8 cellular contexts compared by ENCODE assay signal in the genomic region with DNA sequence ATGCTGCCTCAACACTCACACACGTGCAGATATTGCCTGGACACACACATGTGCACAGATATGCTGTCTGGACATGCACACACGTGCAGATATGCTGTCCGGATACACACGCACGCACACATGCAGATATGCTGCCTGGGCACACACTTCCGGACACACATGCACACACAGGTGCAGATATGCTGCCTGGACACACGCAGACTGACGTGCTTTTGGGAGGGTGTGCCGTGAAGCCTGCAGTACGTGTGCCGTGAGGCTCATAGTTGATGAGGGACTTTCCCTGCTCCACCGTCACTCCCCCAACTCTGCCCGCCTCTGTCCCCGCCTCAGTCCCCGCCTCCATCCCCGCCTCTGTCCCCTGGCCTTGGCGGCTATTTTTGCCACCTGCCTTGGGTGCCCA. TPM values are rescaled to one million over a fixed set of nuclear protein-coding genes. Genes with fewer than 3 reads are reported as not detected.
DNase-seq lines count a peak whose midpoint lies in the region; ATAC-seq and TF ChIP-seq lines count a peak whose summit lies in the region.

No MANE protein-coding gene starts in this region.

- H3K27me3 ChIP-seq in stomach: peaks cover 0 to 30% (median 0%) of the 10 kb centered on the region in 3 donors
- peaks cover 0 to 6% (median 0%) of the 10 kb centered on the region in 45 donors for H3K27me3 ChIP-seq in dorsolateral prefrontal cortex

- H3K9me3 ChIP-seq in HEK293 (ENCODE audit: control insufficient read depth, insufficient read depth, low read depth, low read length) (no peaks in the 10 kb centered on the region), stomach (no peaks in the 10 kb centered on the region)

- CTCF ChIA-PET in HEK293 (lab: Yijun Ruan, JAX): no interaction called here

- intact Hi-C loops in stomach (cut with DNase I; ENCODE audit: low total_unique reads): no loop called here
- intact Hi-C loops in dorsolateral prefrontal cortex (cut with DNase I): no loop called here

- POLR2A ChIA-PET in HEK293 (lab: Yijun Ruan, JAX): no interaction called here

- peak; percentile 22 for DNase-seq in SK-MEL-5 (ENCODE audit: low read depth, low spot score)
- DNase-seq in stomach: peak; percentile 68
- no peak for DNase-seq in osteocyte (ENCODE audit: extremely low spot score, unreplicated experiment)
- no peak for DNase-seq in SK-N-DZ (ENCODE audit: low spot score)
- no peak for DNase-seq in dorsolateral prefrontal cortex

- no peak overlapping the region for H3K4me3 ChIP-seq in HEK293 (ENCODE audit: low read depth, low read length)
- no peak overlapping the region for H3K4me3 ChIP-seq in stomach
- H3K4me3 ChIP-seq in dorsolateral prefrontal cortex: no peak overlapping the region

- H3K4me1 Mint-ChIP-seq in osteocyte (ENCODE audit: unreplicated experiment): peaks cover 8% of the 10 kb centered on the region

- no peak overlapping the region for H3K27ac Mint-ChIP-seq in osteocyte (ENCODE audit: unreplicated experiment)

- in situ Hi-C loops in SK-MEL-5 (cut with HindIII; ENCODE audit: low pct_unique_long_range_greater_than_20kb, low sequenced_read_pairs): no loop called here

- no peaks in the 10 kb centered on the region for H3K9me3 Mint-ChIP-seq in osteocyte (ENCODE audit: unreplicated experiment)

- H3K36me3 ChIP-seq in HEK293 (ENCODE audit: control insufficient read depth in 2 of 2, insufficient read depth in 1 of 2, low read length in 2 of 2): peaks cover 0 to 21% of the 10 kb centered on the region in 2 experiments; a peak in 1 of 3 replicates
- H3K36me3 ChIP-seq in stomach: peaks cover 7 to 40% (median 36%) of the 10 kb centered on the region in 4 donors

- H3K36me3 Mint-ChIP-seq in osteocyte (ENCODE audit: unreplicated experiment): peaks cover 4% of the 10 kb centered on the region

- no peaks in the 10 kb centered on the region for H3K27me3 Mint-ChIP-seq in osteocyte (ENCODE audit: unreplicated experiment)

- no peak for TF ChIP-seq EP300 in stomach (IDR thresholded peaks at IDR 0.05)

- TF ChIP-seq CTCF in HEK293 (tag by site-specific recombination; IDR thresholded peaks at IDR 0.05): no peak
- TF ChIP-seq CTCF in stomach (IDR thresholded peaks at IDR 0.05): no peak
- TF ChIP-seq CTCF in osteocyte (IDR thresholded peaks at IDR 0.05): no peak
- TF ChIP-seq CTCF in dorsolateral prefrontal cortex (IDR thresholded peaks at IDR 0.05 in 54 of 56, conservative IDR thresholded peaks at IDR 0.05 in 2 of 56; ENCODE audit: low read depth in 1 of 56, partially characterized antibody in 56 of 56): no peak

- no peak overlapping the region for H3K4me3 Mint-ChIP-seq in osteocyte (ENCODE audit: unreplicated experiment)

- no peak overlapping the region for H3K27ac ChIP-seq in HEK293 (ENCODE audit: extremely low read depth, low read depth, low read length)
- H3K27ac ChIP-seq in stomach: no peak overlapping the region
- no peak overlapping the region for H3K27ac ChIP-seq in dorsolateral prefrontal cortex

- no peak for TF ChIP-seq POLR2A in stomach (IDR thresholded peaks at IDR 0.05)

- H3K4me1 ChIP-seq in HEK293 (ENCODE audit: control insufficient read depth, insufficient read depth, low read length) (no peaks in the 10 kb centered on the region), stomach (peaks cover 6 to 49% (median 28%) of the 10 kb centered on the region in 4 donors)

- 31 to 55% (median 36%) methylated on average over 17 of the region's 17 CpGs for WGBS in stomach, 5 donors

- peak; percentile 45 for ATAC-seq in GM18508 (IDR thresholded peaks at IDR 0.05; ENCODE audit: insufficient read depth, unreplicated experiment)
- ATAC-seq in esophagus mucosa: peak; percentile 73

TF ChIP-seq in HEK293, 187 proteins besides CTCF, POLR2A, EP300 and RAD21 (continues in another document):
- no peak for TF ChIP-seq ZBTB10 (tag by site-specific recombination; IDR thresholded peaks at IDR 0.05)
- 0 out of 2 replicates have a peak, but pooled peaks have one; percentile 21 for TF ChIP-seq KLF9 (tag by site-specific recombination; IDR thresholded peaks at IDR 0.05; ENCODE audit: low read depth)
- TF ChIP-seq ZSCAN4 (tag by site-specific recombination; IDR thresholded peaks at IDR 0.05): peak; percentile 71
- TF ChIP-seq ZNF600 (tag by site-specific recombination; IDR thresholded peaks at IDR 0.05): peak; percentile 25; the same call in 1 of the 2 replicates
- TF ChIP-seq ZNF473 (tag by site-specific recombination; IDR thresholded peaks at IDR 0.05): no peak
- 0 out of 2 replicates have a peak, but pooled peaks have one; percentile 23 for TF ChIP-seq ZNF341 (tag by site-specific recombination; IDR thresholded peaks at IDR 0.05; ENCODE audit: low read depth)

RNA-seq across cellular contexts. Expression of gene FGFRL1, which starts 14.7 kb away (rescaled TPM):
- total RNA-seq in SK-MEL-5 (2014; rRNA removed; shearing (Covaris generic)): 4.8 and 6.6 TPM in 2 replicates
- polyA plus RNA-seq in SK-MEL-5 (2015; cell fraction: cytosol; rRNA removed): 24.0 and 35.6 TPM in 2 replicates
- polyA plus RNA-seq in SK-MEL-5 (2015; cell fraction: nucleus; rRNA removed): 4.7 and 7.0 TPM in 2 replicates
- total RNA-seq in esophagus mucosa (2.2 TPM), stomach (10 to 100 TPM in 3 of 5 donors, 1 to 10 TPM in 2; 3.5 to 42.7 (median 19.6) TPM), osteocyte (56.9 and 59.8 TPM in 2 replicates), dorsolateral prefrontal cortex (100 to 1,000 TPM in 1 of 120 experiments, 10 to 100 TPM in 119; 18.7 to 109 (median 38.4) TPM)
- polyA plus RNA-seq in stomach: 10 to 100 TPM in 1 of 3 donors, 1 to 10 TPM in 2; 5.8 to 10.3 (median 9.2) TPM
- polyA plus RNA-seq in SK-N-DZ (2014; cell fraction: cytosol; rRNA removed): 9.9 and 11.8 TPM in 2 replicates
- polyA plus RNA-seq in SK-N-DZ (2014; cell fraction: nucleus; rRNA removed): 4.5 and 12.9 TPM in 2 replicates

RNA-seq across cellular contexts. Expression of gene SLC26A1, which starts 32.9 kb away (rescaled TPM):
- total RNA-seq in SK-MEL-5 (2014; rRNA removed; shearing (Covaris generic)): 0.37 TPM in 1 of 2 replicates, not detected in the other
- polyA plus RNA-seq in SK-MEL-5 (2015; cell fraction: cytosol; rRNA removed): 0.11 TPM in 1 of 2 replicates, not detected in the other
- polyA plus RNA-seq in SK-MEL-5 (2015; cell fraction: nucleus; rRNA removed): 0.99 and 1.4 TPM in 2 replicates
- total RNA-seq in esophagus mucosa (not detected), stomach (1 to 10 TPM in 2 of 5 donors, under 1 TPM in 1, not detected in 2; 0.18 to 5.8 (median 3.5) TPM), osteocyte (0.78 and 0.83 TPM in 2 replicates), dorsolateral prefrontal cortex (1 to 10 TPM in 104 of 120 experiments, under 1 TPM in 16; 0.53 to 4.6 (median 1.6) TPM)
- polyA plus RNA-seq in stomach: 1 to 10 TPM in 1 of 3 donors, under 1 TPM in 1, not detected in 1; 0.68 to 8.9 TPM
- not detected in 2 replicates for polyA plus RNA-seq in SK-N-DZ (2014; cell fraction: cytosol; rRNA removed)
- 1.5 TPM in 1 of 2 replicates, not detected in the other for polyA plus RNA-seq in SK-N-DZ (2014; cell fraction: nucleus; rRNA removed)

RNA-seq across cellular contexts. Expression of gene IDUA, which starts 39.3 kb away (rescaled TPM):
- 3.8 and 6.1 TPM in 2 replicates for total RNA-seq in SK-MEL-5 (2014; rRNA removed; shearing (Covaris generic))
- 12.5 and 14.7 TPM in 2 replicates for polyA plus RNA-seq in SK-MEL-5 (2015; cell fraction: cytosol; rRNA removed)
- polyA plus RNA-seq in SK-MEL-5 (2015; cell fraction: nucleus; rRNA removed): 165 and 181 TPM in 2 replicates
- 8.8 TPM for total RNA-seq in esophagus mucosa
- total RNA-seq in stomach: 100 to 1,000 TPM in 1 of 5 donors, 10 to 100 TPM in 3, 1 to 10 TPM in 1; 8.8 to 278 (median 92.4) TPM
- 10 to 100 TPM; 10.8 to 21.9 (median 15.4) TPM for polyA plus RNA-seq in stomach
- 58.0 and 67.8 TPM in 2 replicates for total RNA-seq in osteocyte
- 0.15 and 0.30 TPM in 2 replicates for polyA plus RNA-seq in SK-N-DZ (2014; cell fraction: cytosol; rRNA removed)
- polyA plus RNA-seq in SK-N-DZ (2014; cell fraction: nucleus; rRNA removed): 1.7 and 1.8 TPM in 2 replicates
- 10 to 100 TPM; 25.5 to 80.1 (median 43.3) TPM for total RNA-seq in dorsolateral prefrontal cortex

RNA-seq across cellular contexts. Expression of gene DGKQ, which starts 52.7 kb away (rescaled TPM):
- 12.6 and 12.9 TPM in 2 replicates for total RNA-seq in SK-MEL-5 (2014; rRNA removed; shearing (Covaris generic))
- polyA plus RNA-seq in SK-MEL-5 (2015; cell fraction: cytosol; rRNA removed): 16.3 and 19.8 TPM in 2 replicates
- polyA plus RNA-seq in SK-MEL-5 (2015; cell fraction: nucleus; rRNA removed): 61.5 and 72.3 TPM in 2 replicates
- total RNA-seq in esophagus mucosa: 12.0 TPM
- total RNA-seq in stomach: 100 to 1,000 TPM in 1 of 5 donors, 10 to 100 TPM in 1, 1 to 10 TPM in 3; 5.8 to 176 (median 8.8) TPM
- 1 to 10 TPM; 3.8 to 6.6 (median 5.4) TPM for polyA plus RNA-seq in stomach
- total RNA-seq in osteocyte: 17.9 and 18.5 TPM in 2 replicates
- polyA plus RNA-seq in SK-N-DZ (2014; cell fraction: cytosol; rRNA removed): 1.3 and 1.5 TPM in 2 replicates
- 11.1 and 12.0 TPM in 2 replicates for polyA plus RNA-seq in SK-N-DZ (2014; cell fraction: nucleus; rRNA removed)
- total RNA-seq in dorsolateral prefrontal cortex: 10 to 100 TPM; 13.3 to 31.8 (median 23.2) TPM

Comparison
In these comparisons a context has a peak if more than half of its experiments do, and no peak if none do; other contexts are left out.
1. DNase-seq: peak in SK-MEL-5 (single experiment) and stomach (single experiment); none in osteocyte (single experiment), SK-N-DZ (single experiment) and dorsolateral prefrontal cortex (0 of 10).